8 cellular contexts compared by ENCODE assay signal in the genomic region with DNA sequence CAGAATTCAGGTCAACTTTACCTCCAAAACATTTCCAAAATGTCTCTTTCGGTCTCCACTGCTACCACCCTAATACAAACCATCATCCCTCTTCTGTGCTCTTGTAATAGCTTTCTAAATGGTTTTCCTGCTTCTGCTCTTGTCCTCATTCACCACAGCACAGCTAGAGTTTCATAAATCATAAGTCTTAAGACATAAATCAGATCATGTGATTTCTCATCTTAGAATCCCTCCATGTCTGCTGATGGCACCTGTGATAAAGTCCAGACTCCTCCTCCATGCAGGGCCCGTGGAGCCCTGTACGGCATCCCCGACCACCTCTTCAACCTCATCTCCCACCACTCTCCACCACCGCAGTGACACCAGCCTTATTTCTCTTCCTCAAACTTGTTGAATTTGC.
"Had no signal": no experiment of that assay in that cellular context is flagged by ENCODE, and none has a peak within 500 bp of the region (broad histone marks: within the 10 kb centered on the region; RNA-seq: fewer than 3 reads in every experiment).

No MANE protein-coding gene starts in this region.

- ATAC-seq: HCT116, HepG2 had no signal

- H3K27me3 Mint-ChIP-seq: IgD-negative memory B cell had no signal

- H3K27ac Mint-ChIP-seq: HFFc6, IgD-negative memory B cell had no signal

- H3K36me3 Mint-ChIP-seq: IgD-negative memory B cell had no signal

- DNase-seq: GM23248, GOT3, H7, HFFc6, KG1 had no signal

- H3K4me3 Mint-ChIP-seq: HFFc6 had no signal
